In the genomic region with DNA sequence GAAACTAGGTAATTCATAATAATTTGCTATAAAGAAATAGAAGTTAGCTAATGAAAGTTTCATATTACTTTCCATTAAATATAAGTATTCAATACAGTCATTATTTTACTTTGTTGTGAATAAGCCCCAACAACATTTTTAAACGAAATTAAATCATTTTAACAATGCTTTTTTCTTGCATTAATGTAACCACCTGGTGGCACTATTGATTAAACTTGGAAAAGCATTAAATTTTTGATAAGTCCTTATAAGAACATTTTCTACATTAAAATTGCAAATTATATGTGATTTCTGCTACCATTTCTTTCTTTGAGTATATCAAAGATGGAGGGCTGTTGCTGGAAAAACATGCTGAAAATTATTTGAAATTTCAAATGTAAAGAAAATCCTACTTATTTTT, we compare ENCODE assay signal across 16 cellular contexts.
A peak's percentile ranks its signal among the peaks of the same experiment; 100 is the strongest.
DNase-seq lines count a peak whose midpoint lies in the region; ATAC-seq, FAIRE-seq and TF ChIP-seq lines count a peak whose summit lies in the region.
"Had no signal": no experiment of that assay in that cellular context is flagged by ENCODE, and none has a peak within 500 bp of the region (broad histone marks: within the 10 kb centered on the region; RNA-seq: fewer than 3 reads in every experiment).

No MANE protein-coding gene starts in this region.

- no peak for ATAC-seq in pancreas
- ATAC-seq: activated naive CD8-positive, alpha-beta T cell treated with anti-CD3 and anti-CD28 coated beads, Interleukin-2, amount 50 U/mL, for 24 hours; left cardiac atrium; natural killer cell treated with Interleukin-12 subunit alpha and Interleukin-12 subunit beta and Interleukin-15 and Interleukin-18, amount 100 ng/mL, for 72 hours had no signal

- H3K27ac ChIP-seq in pancreas (no peak overlapping the region), right atrium auricular region (no peak overlapping the region)
- no peak overlapping the region for H3K27ac ChIP-seq in effector memory CD4-positive, alpha-beta T cell (ENCODE audit: insufficient read depth, low read length, poor library complexity, severe bottlenecking)
- H3K27ac ChIP-seq: thyroid gland had no signal

- TF ChIP-seq CTCF in choroid plexus epithelial cell (conservative IDR thresholded peaks at IDR 0.05; ENCODE audit: low read depth, low read length) (peak; percentile 42), pancreas (IDR thresholded peaks at IDR 0.05) (peak in 3 of 4 donors; percentile 9 to 27 (median 21)), right atrium auricular region (IDR thresholded peaks at IDR 0.05) (peak in 1 of 2 donors; percentile 34)

- H3K27me3 ChIP-seq in pancreas: no peaks in the 10 kb centered on the region
- H3K27me3 ChIP-seq in effector memory CD4-positive, alpha-beta T cell (replicated peaks; ENCODE audit: control insufficient read depth, insufficient read depth, low read length, poor library complexity, severe bottlenecking): no peaks in the 10 kb centered on the region
- H3K27me3 ChIP-seq in right atrium auricular region: no peaks in the 10 kb centered on the region
- H3K27me3 ChIP-seq: thyroid gland had no signal

- no peak for FAIRE-seq in pancreas (lab: Jason Lieb, UNC)

- H3K36me3 ChIP-seq in pancreas: no peaks in the 10 kb centered on the region
- no peaks in the 10 kb centered on the region for H3K36me3 ChIP-seq in effector memory CD4-positive, alpha-beta T cell (ENCODE audit: control insufficient read depth, insufficient read depth, low read length)
- H3K36me3 ChIP-seq in right atrium auricular region: no peaks in the 10 kb centered on the region
- H3K36me3 ChIP-seq: thyroid gland had no signal

- intact Hi-C loops in pancreas (cut with DNase I): no loop called here

- H3K9me3 ChIP-seq in pancreas (no peaks in the 10 kb centered on the region), right atrium auricular region (no peaks in the 10 kb centered on the region)
- no peaks in the 10 kb centered on the region for H3K9me3 ChIP-seq in effector memory CD4-positive, alpha-beta T cell (ENCODE audit: control insufficient read depth, low read length)
- H3K9me3 ChIP-seq: thyroid gland had no signal

- no peaks in the 10 kb centered on the region for H3K4me1 ChIP-seq in pancreas
- no peaks in the 10 kb centered on the region for H3K4me1 ChIP-seq in effector memory CD4-positive, alpha-beta T cell (ENCODE audit: control insufficient read depth, insufficient read depth, low read length, poor library complexity, severe bottlenecking)
- no peaks in the 10 kb centered on the region for H3K4me1 ChIP-seq in right atrium auricular region
- H3K4me1 ChIP-seq: thyroid gland had no signal

- 7 to 9% methylated on average over 1 of the region's 1 CpG for WGBS in pancreas, 2 donors

- DNase-seq in DMS 273 (lab: John Stamatoyannopoulos, UW; ENCODE audit: unreplicated experiment) (peak; percentile 28), DMS 273 treated with DMSO at 0.1 percent for 48 hours (lab: John Stamatoyannopoulos, UW) (no peak), NCI-H345 treated with DMSO at 0.1 percent for 48 hours (lab: John Stamatoyannopoulos, UW; ENCODE audit: unreplicated experiment) (peak; percentile 1), choroid plexus epithelial cell (ENCODE audit: low read depth) (peak; percentile 50), pancreas (no peak), right atrium auricular region (ENCODE audit: low spot score) (no peak)
- DNase-seq in effector memory CD4-positive, alpha-beta T cell: no peak
- no peak for DNase-seq in activated CD4-positive, alpha-beta T cell treated with anti-CD3 and anti-CD28 coated beads, Interleukin-2, amount 50 U/mL, for 1 hour
- DNase-seq: 8988T; activated naive CD8-positive, alpha-beta T cell treated with anti-CD3 and anti-CD28 coated beads, Interleukin-2, amount 50 U/mL, for 24 hours; left cardiac atrium; NCI-H524 treated with DMSO at 0.1 percent for 48 hours; SIG-M5; stimulated activated CD4-positive, alpha-beta T cell treated with anti-CD3 and anti-CD28 coated beads, Interleukin-12 subunit alpha, Interleukin-12 subunit beta, amount 100 ng/mL, for 4 hours; thyroid gland had no signal

- H3K4me3 ChIP-seq in choroid plexus epithelial cell (ENCODE audit: low read depth, low read length) (no peak overlapping the region), pancreas (no peak overlapping the region), right atrium auricular region (no peak overlapping the region)
- H3K4me3 ChIP-seq in effector memory CD4-positive, alpha-beta T cell (ENCODE audit: insufficient read depth, low read depth, low read length, poor library complexity, severe bottlenecking): no peak overlapping the region
- H3K4me3 ChIP-seq: thyroid gland had no signal

Comparison
In these comparisons a context has a peak if more than half of its experiments do, and no peak if none do; other contexts are left out.
1. DNase-seq: peak in DMS 273 (single experiment), NCI-H345 treated with DMSO at 0.1 percent for 48 hours (single experiment) and choroid plexus epithelial cell (single experiment); none in DMS 273 treated with DMSO at 0.1 percent for 48 hours (single experiment), pancreas (0 of 6), effector memory CD4-positive, alpha-beta T cell (0 of 3), right atrium auricular region (single experiment) and activated CD4-positive, alpha-beta T cell treated with anti-CD3 and anti-CD28 coated beads, Interleukin-2, amount 50 U/mL, for 1 hour (single experiment).